ENCODE assay signal across 1 cellular context in genomic region chr9:11794984-11795383, GRCh38.
TF ChIP-seq lines count a peak whose summit lies in the region.

No MANE protein-coding gene starts in this region.

TF ChIP-seq in H1, 55 proteins besides CTCF, POLR2A, EP300 and RAD21 (continued from another document):
- TF ChIP-seq MAX (IDR thresholded peaks at IDR 0.05) (no peak), TBP (IDR thresholded peaks at IDR 0.05; ENCODE audit: low read depth, low read length) (no peak), PHF8 (conservative IDR thresholded peaks at IDR 0.05; ENCODE audit: low read depth, low read length) (no peak), E2F6 (IDR thresholded peaks at IDR 0.05) (no peak), JUND (IDR thresholded peaks at IDR 0.05; ENCODE audit: low read length) (no peak), POU5F1 (IDR thresholded peaks at IDR 0.05; ENCODE audit: low read depth, low read length) (no peak), SP2 (IDR thresholded peaks at IDR 0.05; ENCODE audit: low read length) (no peak)
